Comparison of ENCODE assay signal across 23 cellular contexts in the genomic region with DNA sequence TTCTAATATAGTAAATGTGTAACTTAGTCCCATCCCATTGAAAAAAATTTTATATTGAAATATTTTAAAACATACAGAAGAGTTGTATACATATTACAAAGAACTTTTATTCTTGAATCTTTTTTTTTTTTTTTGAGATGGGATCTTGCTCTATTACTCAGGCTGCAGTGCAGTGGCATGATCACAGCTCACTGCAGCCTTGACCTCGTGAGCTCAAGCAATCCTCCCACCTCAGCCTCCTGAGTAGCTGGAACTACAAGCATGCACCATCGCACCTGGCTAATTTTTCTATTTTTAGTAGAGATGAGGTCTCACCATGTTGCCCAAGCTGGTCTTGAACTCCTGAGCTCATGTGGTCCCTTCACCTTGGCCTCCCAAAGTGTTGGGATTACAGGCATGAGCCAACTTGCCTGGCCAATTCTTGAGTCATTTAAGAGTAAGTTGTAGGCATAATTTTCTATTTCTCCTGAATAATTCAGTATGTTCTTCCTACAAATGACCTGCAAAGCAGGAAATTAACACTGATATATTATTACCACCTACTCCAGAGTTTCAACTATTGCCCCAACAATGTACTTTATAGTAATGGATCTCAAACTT.
"Had no signal": no experiment of that assay in that cellular context is flagged by ENCODE, and none has a peak within 500 bp of the region (broad histone marks: within the 10 kb centered on the region; RNA-seq: fewer than 3 reads in every experiment).

No MANE protein-coding gene starts in this region.

- DNase-seq: activated CD4-positive, alpha-beta memory T cell treated with anti-CD3 and anti-CD28 coated beads for 36 hours; activated CD4-positive, alpha-beta T cell treated with anti-CD3 and anti-CD28 coated beads for 36 hours; activated naive CD4-positive, alpha-beta T cell; activated naive CD8-positive, alpha-beta T cell treated with anti-CD3 and anti-CD28 coated beads for 36 hours; activated T-cell treated with anti-CD3 and anti-CD28 coated beads for 4 hours; amygdala; colonic mucosa; endodermal cell; gastrocnemius medialis; heart left ventricle; immature natural killer cell; mesendoderm; naive thymus-derived CD4-positive, alpha-beta T cell; sigmoid colon; stimulated activated CD8-positive, alpha-beta memory T cell treated with anti-CD3 and anti-CD28 coated beads, Interleukin-4, amount 100 ng/mL, for 48 hours; stimulated activated naive CD4-positive, alpha-beta T cell treated with Interleukin-2 at 50 U/mL for 16 hours; thyroid gland had no signal

- H3K36me3 Mint-ChIP-seq: activated CD4-positive, alpha-beta memory T cell treated with anti-CD3 and anti-CD28 coated beads for 36 hours; activated naive CD8-positive, alpha-beta T cell treated with anti-CD3 and anti-CD28 coated beads for 36 hours; brain; immature natural killer cell; naive thymus-derived CD4-positive, alpha-beta T cell had no signal

- H3K4me1 Mint-ChIP-seq: activated CD4-positive, alpha-beta T cell treated with anti-CD3 and anti-CD28 coated beads for 36 hours; central memory CD8-positive, alpha-beta T cell; immature natural killer cell; naive thymus-derived CD4-positive, alpha-beta T cell had no signal

- ATAC-seq: activated CD4-positive, alpha-beta T cell treated with anti-CD3 and anti-CD28 coated beads for 36 hours; gastrocnemius medialis; heart left ventricle; naive thymus-derived CD4-positive, alpha-beta T cell; WTC11 had no signal

- H3K4me3 ChIP-seq: colonic mucosa, gastrocnemius medialis, heart left ventricle, sigmoid colon, thyroid gland had no signal

- H3K4me3 Mint-ChIP-seq: activated CD4-positive, alpha-beta memory T cell treated with anti-CD3 and anti-CD28 coated beads for 36 hours; activated CD4-positive, alpha-beta T cell treated with anti-CD3 and anti-CD28 coated beads for 36 hours; activated naive CD8-positive, alpha-beta T cell treated with anti-CD3 and anti-CD28 coated beads for 36 hours; activated T-helper 1 cell treated with anti-CD3 and anti-CD28 coated beads, Interleukin-12 subunit alpha, Interleukin-12 subunit beta, Interleukin-2, Interleukin-4 antibody, amounts not matched to agents 30 ng/mL and 10 ng/mL and 1 ng/mL, durations not matched to agents 14 hours and 24 hours and 36 hours; brain; central memory CD8-positive, alpha-beta T cell; endodermal cell; immature natural killer cell; naive thymus-derived CD4-positive, alpha-beta T cell; T-helper 2 cell treated with Interferon-gamma antibody and Interleukin-4, amounts not matched to agents 5 μg/mL and 100 μg/mL, for 36 hours; WTC11 had no signal

- H3K9me3 Mint-ChIP-seq: activated CD4-positive, alpha-beta memory T cell treated with anti-CD3 and anti-CD28 coated beads for 36 hours; activated naive CD8-positive, alpha-beta T cell treated with anti-CD3 and anti-CD28 coated beads for 36 hours; central memory CD8-positive, alpha-beta T cell; T-helper 2 cell treated with Interferon-gamma antibody and Interleukin-4, amounts not matched to agents 5 μg/mL and 100 μg/mL, for 36 hours had no signal

- H3K9me3 ChIP-seq: colonic mucosa, gastrocnemius medialis, sigmoid colon, thyroid gland had no signal

- H3K27me3 ChIP-seq: colonic mucosa, gastrocnemius medialis, heart left ventricle, sigmoid colon, thyroid gland had no signal

- H3K4me1 ChIP-seq: colonic mucosa, gastrocnemius medialis, parathyroid adenoma had no signal

- H2AFZ ChIP-seq: parathyroid adenoma had no signal

- H3K36me3 ChIP-seq: colonic mucosa, gastrocnemius medialis, heart left ventricle, sigmoid colon, thyroid gland had no signal

- H3K27ac Mint-ChIP-seq: activated CD4-positive, alpha-beta memory T cell treated with anti-CD3 and anti-CD28 coated beads for 36 hours; activated CD4-positive, alpha-beta T cell treated with anti-CD3 and anti-CD28 coated beads for 36 hours; activated naive CD8-positive, alpha-beta T cell treated with anti-CD3 and anti-CD28 coated beads for 36 hours; activated T-helper 1 cell treated with anti-CD3 and anti-CD28 coated beads, Interleukin-12 subunit alpha, Interleukin-12 subunit beta, Interleukin-2, Interleukin-4 antibody, amounts not matched to agents 30 ng/mL and 10 ng/mL and 1 ng/mL, durations not matched to agents 14 hours and 24 hours and 36 hours; brain; endodermal cell; immature natural killer cell; naive thymus-derived CD4-positive, alpha-beta T cell; T-helper 2 cell treated with Interferon-gamma antibody and Interleukin-4, amounts not matched to agents 5 μg/mL and 100 μg/mL, for 36 hours; WTC11 had no signal

- H3K27me3 Mint-ChIP-seq: activated naive CD8-positive, alpha-beta T cell treated with anti-CD3 and anti-CD28 coated beads for 36 hours; brain; central memory CD8-positive, alpha-beta T cell had no signal

- H3K9ac ChIP-seq: parathyroid adenoma had no signal

- H3K79me2 ChIP-seq: parathyroid adenoma had no signal

- H3K27ac ChIP-seq: colonic mucosa, gastrocnemius medialis, heart left ventricle, parathyroid adenoma, sigmoid colon had no signal
